Comparison of ENCODE assay signal across 1 cellular context in the genomic region with DNA sequence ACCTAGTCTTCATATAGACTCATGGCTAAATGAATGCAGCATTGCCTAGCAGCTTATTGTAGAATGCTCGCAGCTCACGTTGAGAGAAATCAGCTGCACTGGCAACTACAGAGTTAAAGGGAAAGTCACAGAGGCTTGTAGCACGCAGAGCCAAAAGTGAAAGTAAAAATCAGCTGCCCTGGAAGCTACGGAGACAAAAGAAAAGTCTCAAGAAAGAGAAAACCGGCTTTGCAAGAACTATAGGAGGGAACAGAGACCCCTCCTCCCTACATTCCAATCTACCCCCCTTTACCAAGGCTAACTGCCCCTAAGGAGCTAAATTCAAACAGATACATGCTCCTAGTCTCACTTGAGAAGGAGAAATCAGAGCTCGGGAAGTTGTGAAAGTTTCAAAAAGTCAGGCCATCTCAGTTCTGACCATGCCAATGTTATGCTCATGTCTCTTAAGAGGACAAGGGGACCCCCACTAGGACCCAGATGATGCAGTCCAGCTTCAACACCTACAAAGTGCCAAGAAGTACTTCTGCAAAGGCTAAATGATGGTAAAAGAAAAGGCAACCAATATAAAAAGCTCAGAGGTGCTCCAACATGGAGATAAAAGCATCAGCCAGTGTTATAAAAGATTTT.
TF ChIP-seq lines count a peak whose summit lies in the region.

No MANE protein-coding gene starts in this region.

TF ChIP-seq in liver, 16 proteins besides CTCF, POLR2A, EP300 and RAD21 (continued from another document):
- TF ChIP-seq, protein P1, sequence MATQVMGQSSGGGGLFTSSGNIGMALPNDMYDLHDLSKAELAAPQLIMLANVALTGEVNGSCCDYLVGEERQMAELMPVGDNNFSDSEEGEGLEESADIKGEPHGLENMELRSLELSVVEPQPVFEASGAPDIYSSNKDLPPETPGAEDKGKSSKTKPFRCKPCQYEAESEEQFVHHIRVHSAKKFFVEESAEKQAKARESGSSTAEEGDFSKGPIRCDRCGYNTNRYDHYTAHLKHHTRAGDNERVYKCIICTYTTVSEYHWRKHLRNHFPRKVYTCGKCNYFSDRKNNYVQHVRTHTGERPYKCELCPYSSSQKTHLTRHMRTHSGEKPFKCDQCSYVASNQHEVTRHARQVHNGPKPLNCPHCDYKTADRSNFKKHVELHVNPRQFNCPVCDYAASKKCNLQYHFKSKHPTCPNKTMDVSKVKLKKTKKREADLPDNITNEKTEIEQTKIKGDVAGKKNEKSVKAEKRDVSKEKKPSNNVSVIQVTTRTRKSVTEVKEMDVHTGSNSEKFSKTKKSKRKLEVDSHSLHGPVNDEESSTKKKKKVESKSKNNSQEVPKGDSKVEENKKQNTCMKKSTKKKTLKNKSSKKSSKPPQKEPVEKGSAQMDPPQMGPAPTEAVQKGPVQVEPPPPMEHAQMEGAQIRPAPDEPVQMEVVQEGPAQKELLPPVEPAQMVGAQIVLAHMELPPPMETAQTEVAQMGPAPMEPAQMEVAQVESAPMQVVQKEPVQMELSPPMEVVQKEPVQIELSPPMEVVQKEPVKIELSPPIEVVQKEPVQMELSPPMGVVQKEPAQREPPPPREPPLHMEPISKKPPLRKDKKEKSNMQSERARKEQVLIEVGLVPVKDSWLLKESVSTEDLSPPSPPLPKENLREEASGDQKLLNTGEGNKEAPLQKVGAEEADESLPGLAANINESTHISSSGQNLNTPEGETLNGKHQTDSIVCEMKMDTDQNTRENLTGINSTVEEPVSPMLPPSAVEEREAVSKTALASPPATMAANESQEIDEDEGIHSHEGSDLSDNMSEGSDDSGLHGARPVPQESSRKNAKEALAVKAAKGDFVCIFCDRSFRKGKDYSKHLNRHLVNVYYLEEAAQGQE (IDR thresholded peaks at IDR 0.05), result no peak
